In the genomic region with DNA sequence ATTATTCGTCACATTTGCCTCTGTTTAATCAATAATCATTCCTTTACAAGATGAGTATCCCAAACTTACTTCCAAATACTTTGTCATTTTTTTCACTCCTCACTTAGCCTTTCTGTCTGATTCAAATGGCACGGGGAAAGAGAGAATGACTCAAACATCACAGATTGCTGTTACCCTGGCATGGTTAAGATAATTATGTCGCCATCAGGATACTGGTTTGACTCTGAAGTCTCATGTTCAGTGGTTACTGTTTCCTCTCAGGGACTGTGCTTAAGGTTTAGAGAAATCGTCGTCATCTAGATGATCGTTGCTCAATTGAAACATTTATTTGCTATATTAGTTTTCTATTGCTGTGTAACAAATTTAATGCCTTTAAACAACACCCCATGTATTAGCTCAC, we compare ENCODE assay signal across 20 cellular contexts.
"Had no signal": no experiment of that assay in that cellular context is flagged by ENCODE, and none has a peak within 500 bp of the region (broad histone marks: within the 10 kb centered on the region; RNA-seq: fewer than 3 reads in every experiment).

No MANE protein-coding gene starts in this region.

- H3K4me3 ChIP-seq: ascending aorta, breast epithelium, gastroesophageal sphincter, lower lobe of right lung, neural progenitor cell, psoas muscle, stomach, testis had no signal

- H3K4me3 Mint-ChIP-seq: activated B cell treated with CpG ODN at 0.5 μM for 24 hours; dendritic cell treated with granulocyte-macrophage colony-stimulating factor and Interleukin-4, amounts not matched to agents 40 ng/mL and 50 ng/mL, for 4 days; mesothelial cell of epicardium; neural progenitor cell had no signal

- H3K9me3 ChIP-seq: ascending aorta, breast epithelium, gastroesophageal sphincter, lower lobe of right lung, psoas muscle, stomach, testis had no signal

- H3K36me3 Mint-ChIP-seq: mesothelial cell of epicardium, neural progenitor cell had no signal

- H3K36me3 ChIP-seq: ascending aorta, breast epithelium, gastroesophageal sphincter, lower lobe of right lung, neural progenitor cell, stomach had no signal

- H3K4me2 ChIP-seq: neural progenitor cell had no signal

- H3K9me3 Mint-ChIP-seq: activated B cell treated with CpG ODN at 0.5 μM for 24 hours; dendritic cell treated with granulocyte-macrophage colony-stimulating factor and Interleukin-4, amounts not matched to agents 40 ng/mL and 50 ng/mL, for 4 days; mesothelial cell of epicardium; neural progenitor cell had no signal

- H3K27ac ChIP-seq: ascending aorta, breast epithelium, epithelial cell of prostate, gastroesophageal sphincter, lower lobe of right lung, neural progenitor cell, psoas muscle, stomach, testis had no signal

- H3K4me1 ChIP-seq: ascending aorta, breast epithelium, gastroesophageal sphincter, lower lobe of right lung, stomach, testis had no signal

- H2AFZ ChIP-seq: neural progenitor cell had no signal

- FAIRE-seq: TTC549 had no signal

- H3K27me3 ChIP-seq: ascending aorta, breast epithelium, gastroesophageal sphincter, neural progenitor cell, stomach, testis had no signal

- H3K27ac Mint-ChIP-seq: activated B cell treated with CpG ODN at 0.5 μM for 24 hours; dendritic cell treated with granulocyte-macrophage colony-stimulating factor and Interleukin-4, amounts not matched to agents 40 ng/mL and 50 ng/mL, for 4 days; mesothelial cell of epicardium; neural progenitor cell; T-helper 17 cell had no signal

- DNase-seq: activated B cell treated with CpG ODN at 0.5 μM for 24 hours; activated CD4-positive, alpha-beta T cell treated with anti-CD3 and anti-CD28 coated beads, Interleukin-2, amount 50 U/mL, for 1 hour; activated gamma-delta T cell treated with Interleukin-2 at 50 U/mL for 16 hours; activated T-cell treated with anti-CD3 and anti-CD28 coated beads, Interleukin-2, amount 50 U/mL, for 48 hours; effector memory CD4-positive, alpha-beta T cell; left colon; lower lobe of right lung; psoas muscle; stomach; T-helper 17 cell; testis had no signal

- ATAC-seq: gastroesophageal sphincter, left colon, lower lobe of right lung, psoas muscle, sciatic nerve, T-helper 17 cell had no signal

- H3K9ac ChIP-seq: neural progenitor cell had no signal
